In genomic region chr7:76439120-76439888, GRCh38 we compare ENCODE assay signal across 11 cellular contexts. TPM values are rescaled to one million over a fixed set of nuclear protein-coding genes. Genes with fewer than 3 reads are reported as not detected.
DNase-seq lines count a peak whose midpoint lies in the region; ATAC-seq, FAIRE-seq and TF ChIP-seq lines count a peak whose summit lies in the region.
"Not testable (repeated sequence)": the region's sequence is repeated elsewhere in the genome, so short reads cannot be mapped to it uniquely, and the experiment has no call there.
"Had no signal": no experiment of that assay in that cellular context is flagged by ENCODE, and none has a peak within 500 bp of the region (broad histone marks: within the 10 kb centered on the region; RNA-seq: fewer than 3 reads in every experiment).

No MANE protein-coding gene starts in this region.

- not testable (repeated sequence) for H3K79me2 ChIP-seq in HCT116 (ENCODE audit: insufficient read depth, low read length)

- not testable (repeated sequence) for H3K4me3 ChIP-seq in HCT116 (replicated peaks in 1 of 2; ENCODE audit: low read depth in 1 of 2, low read length in 2 of 2); Panc1 (ENCODE audit: low read depth in 2 of 2, low read length in 2 of 2); bronchial epithelial cell (ENCODE audit: low read depth, low read length); lung

- not testable (repeated sequence) for H3K27me3 Mint-ChIP-seq in activated CD4-positive, alpha-beta T cell treated with anti-CD3 and anti-CD28 coated beads, Interleukin-2, amount 10 ng/mL, durations not matched to agents 24 days and 14 days; type B pancreatic cell

- TF ChIP-seq RAD21 in HCT116 (IDR thresholded peaks at IDR 0.05; ENCODE audit: low read depth) = not testable (repeated sequence)

- peak; percentile 18 for FAIRE-seq in bronchial epithelial cell (lab: Jason Lieb, UNC)

- H3K9me3 Mint-ChIP-seq in activated CD4-positive, alpha-beta T cell treated with anti-CD3 and anti-CD28 coated beads, Interleukin-2, amount 10 ng/mL, durations not matched to agents 24 days and 14 days; type B pancreatic cell: not testable (repeated sequence)

- not testable (repeated sequence) for DNase-seq in HCT116 (ENCODE audit: low read depth, low spot score); Panc1 (ENCODE audit: low read depth, low spot score); bronchial epithelial cell (ENCODE audit: low read depth); foreskin keratinocyte
- DNase-seq in activated CD4-positive, alpha-beta T cell treated with anti-CD3 and anti-CD28 coated beads, Interleukin-2, amount 10 ng/mL, durations not matched to agents 24 days and 14 days = peak; percentile 53
- DNase-seq in lung (ENCODE audit: low spot score) (peak; percentile 36), posterior vena cava (ENCODE audit: low spot score) (peak; percentile 36), type B pancreatic cell (ENCODE audit: extremely low spot score, unreplicated experiment) (peak; percentile 51)

- BruUV-seq in HCT116 (replicated peaks; lab: Mats Ljungman, UMichigan) (TSS peak; percentile 77), Panc1 (replicated peaks; lab: Mats Ljungman, UMichigan) (TSS peak; percentile 61)

- H3K27me3 ChIP-seq in HCT116 (ENCODE audit: insufficient read depth, low read length); Panc1 (ENCODE audit: control insufficient read depth, insufficient read depth, low read length); bronchial epithelial cell (ENCODE audit: control insufficient read depth, insufficient read depth, low read length); foreskin keratinocyte; lung (ENCODE audit: control insufficient read depth, insufficient read depth): not testable (repeated sequence)

- H3K27ac Mint-ChIP-seq in activated CD4-positive, alpha-beta T cell treated with anti-CD3 and anti-CD28 coated beads, Interleukin-2, amount 10 ng/mL, durations not matched to agents 24 days and 14 days; type B pancreatic cell: not testable (repeated sequence)

- peak; percentile 35 for ATAC-seq in HCT116
- not testable (repeated sequence) for ATAC-seq in Panc1
- peak; percentile 26 for ATAC-seq in foreskin keratinocyte
- ATAC-seq in lung (ENCODE audit: insufficient read depth, low FRiP score) = peak; percentile 14

- not testable (repeated sequence) for H3K9me3 ChIP-seq in HCT116 (ENCODE audit: control insufficient read depth in 1 of 2, insufficient read depth in 1 of 2, low read depth in 1 of 2, low read length in 2 of 2); Panc1 (ENCODE audit: control insufficient read depth, insufficient read depth, low read depth, low read length); lung (ENCODE audit: control insufficient read depth in 2 of 2, insufficient read depth in 1 of 2, low read length in 1 of 2)

- not testable (repeated sequence) for TF ChIP-seq POLR2A in HCT116 (IDR thresholded peaks at IDR 0.05; ENCODE audit: borderline replicate concordance, extremely low read depth, insufficient read depth, insufficient read length)

- CTCF ChIA-PET in HCT116 (lab: Charles Lee); Panc1 (lab: Charles Lee): not testable (repeated sequence)

- H2AFZ ChIP-seq in HCT116 (ENCODE audit: low read depth, low read length, poor library complexity, severe bottlenecking) = not testable (repeated sequence)

- H3K4me3 Mint-ChIP-seq in activated CD4-positive, alpha-beta T cell treated with anti-CD3 and anti-CD28 coated beads, Interleukin-2, amount 10 ng/mL, durations not matched to agents 24 days and 14 days; type B pancreatic cell: not testable (repeated sequence)

- WGBS in lung, 2 donors = 84 to 98% methylated on average over 4 of the region's 7 CpGs

- not testable (repeated sequence) for H3K27ac ChIP-seq in HCT116 (ENCODE audit: low read depth, low read length); Panc1 (ENCODE audit: low read length); foreskin keratinocyte; lung (ENCODE audit: low read depth in 1 of 2, low read length in 1 of 2)

- H3K9ac ChIP-seq in HCT116 (ENCODE audit: low read length) = not testable (repeated sequence)

- H3K9me2 ChIP-seq in HCT116 (ENCODE audit: insufficient read depth) = not testable (repeated sequence)

- not testable (repeated sequence) for H3K4me1 Mint-ChIP-seq in activated CD4-positive, alpha-beta T cell treated with anti-CD3 and anti-CD28 coated beads, Interleukin-2, amount 10 ng/mL, durations not matched to agents 24 days and 14 days; type B pancreatic cell (ENCODE audit: unreplicated experiment)

- POLR2A ChIA-PET in HCT116 (lab: Charles Lee); Panc1 (lab: Charles Lee): not testable (repeated sequence)

- peaks cover 2 to 17% of the 10 kb centered on the region in 2 experiments; a peak in 3 of 4 replicates for H3K4me1 ChIP-seq in HCT116 (ENCODE audit: control insufficient read depth in 1 of 2, insufficient read depth in 2 of 2, low read length in 2 of 2)
- not testable (repeated sequence) for H3K4me1 ChIP-seq in Panc1 (ENCODE audit: control insufficient read depth, insufficient read depth, low read length); foreskin keratinocyte; lung (ENCODE audit: control insufficient read depth in 2 of 2, insufficient read depth in 2 of 2, low read length in 2 of 2)

- intact Hi-C loops in HCT116 (cut with micrococcal nuclease); Panc1 (cut with micrococcal nuclease; ENCODE audit: unreplicated experiment); activated CD4-positive, alpha-beta T cell treated with anti-CD3 and anti-CD28 coated beads, Interleukin-2, amount 10 ng/mL, durations not matched to agents 24 days and 14 days (cut with micrococcal nuclease); posterior vena cava (cut with DNase I): not testable (repeated sequence)

- not testable (repeated sequence) for H3K36me3 Mint-ChIP-seq in activated CD4-positive, alpha-beta T cell treated with anti-CD3 and anti-CD28 coated beads, Interleukin-2, amount 10 ng/mL, durations not matched to agents 24 days and 14 days (ENCODE audit: low read depth); type B pancreatic cell

- TF ChIP-seq CTCF in HCT116 (IDR thresholded peaks at IDR 0.05 in 2 of 3, conservative IDR thresholded peaks at IDR 0.05 in 1 of 3; ENCODE audit: borderline replicate concordance in 1 of 3, insufficient read depth in 1 of 3, low read depth in 2 of 3, low read length in 2 of 3); Panc1 (IDR thresholded peaks at IDR 0.05); bronchial epithelial cell (IDR thresholded peaks at IDR 0.05; ENCODE audit: insufficient read depth, low read length, severe bottlenecking); foreskin keratinocyte (conservative IDR thresholded peaks at IDR 0.05); lung (IDR thresholded peaks at IDR 0.05; ENCODE audit: control extremely low read depth, extremely low read depth); type B pancreatic cell (conservative IDR thresholded peaks at IDR 0.05): not testable (repeated sequence)

- RAD21 ChIA-PET in HCT116 (lab: Charles Lee; ENCODE audit: low non-redundant PET in 1 of 2, low total read pairs in 2 of 2, uncharacterized antibody in 2 of 2, unreplicated experiment in 2 of 2) = not testable (repeated sequence)

- in situ Hi-C loops in Panc1 (cut with HindIII; ENCODE audit: low pct_unique_long_range_greater_than_20kb, low sequenced_read_pairs) = not testable (repeated sequence)

- 0 out of 2 replicates have a peak overlapping the region, but pooled peaks have one; percentile 27 for H3K4me2 ChIP-seq in HCT116 (ENCODE audit: low read length)

- not testable (repeated sequence) for H3K36me3 ChIP-seq in HCT116 (ENCODE audit: control insufficient read depth in 1 of 2, insufficient read depth in 2 of 2, low read length in 2 of 2); Panc1 (ENCODE audit: control insufficient read depth, insufficient read depth, low read length); bronchial epithelial cell (ENCODE audit: control insufficient read depth, insufficient read depth, low read length); lung (ENCODE audit: control insufficient read depth in 2 of 2, insufficient read depth in 2 of 2, low read length in 2 of 2)

- H4K20me1 ChIP-seq in HCT116 (ENCODE audit: insufficient read depth) = not testable (repeated sequence)

RNA-seq across cellular contexts. Expression of gene ZP3, which starts 14.6 kb away (rescaled TPM):
- total RNA-seq in HCT116 (2021; ENCODE audit: unreplicated experiment) (23.4 TPM), Panc1 (2021; ENCODE audit: unreplicated experiment) (23.3 TPM), bronchial epithelial cell (12.8 and 26.1 TPM in 2 replicates), foreskin keratinocyte (7.8 and 10.2 TPM in 2 replicates), lung (10 to 100 TPM in 1 of 2 donors, under 1 TPM in 1; 0.74 to 15.7 TPM), posterior vena cava (10 to 100 TPM in 1 of 2 donors, under 1 TPM in 1; 0.43 to 21.5 TPM), type B pancreatic cell (ENCODE audit: low replicate concordance) (not detected in 2 replicates)
- 19.6 and 25.9 TPM in 2 replicates for polyA plus RNA-seq in HCT116 (2012)
- polyA plus RNA-seq in Panc1 (2012; ENCODE audit: insufficient read length) = 50.3 TPM
- total RNA-seq in activated CD4-positive, alpha-beta T cell treated with anti-CD3 and anti-CD28 coated beads, Interleukin-2, amount 10 ng/mL, durations not matched to agents 24 days and 14 days = 7.4 and 7.5 TPM in 2 replicates
- polyA plus RNA-seq in foreskin keratinocyte (9.8 and 10.3 TPM in 2 replicates), lung (1 to 10 TPM; 1.6 to 5.2 TPM)

RNA-seq across cellular contexts. Expression of gene DTX2, which starts 22.2 kb away (rescaled TPM):
- total RNA-seq in HCT116 (2021; ENCODE audit: unreplicated experiment) (37.4 TPM), Panc1 (2021; ENCODE audit: unreplicated experiment) (27.4 TPM), bronchial epithelial cell (10.8 and 13.2 TPM in 2 replicates), foreskin keratinocyte (31.8 and 32.1 TPM in 2 replicates), lung (10 to 100 TPM; 18.5 to 55.3 TPM), posterior vena cava (10 to 100 TPM; 24.6 to 25.2 TPM), type B pancreatic cell (ENCODE audit: low replicate concordance) (30.1 and 30.6 TPM in 2 replicates)
- polyA plus RNA-seq in HCT116 (2012) = 26.4 and 27.7 TPM in 2 replicates
- 17.9 TPM for polyA plus RNA-seq in Panc1 (2012; ENCODE audit: insufficient read length)
- 23.7 and 26.3 TPM in 2 replicates for total RNA-seq in activated CD4-positive, alpha-beta T cell treated with anti-CD3 and anti-CD28 coated beads, Interleukin-2, amount 10 ng/mL, durations not matched to agents 24 days and 14 days
- polyA plus RNA-seq in foreskin keratinocyte (38.6 and 41.0 TPM in 2 replicates), lung (10 to 100 TPM; 39.5 to 44.2 TPM)

RNA-seq across cellular contexts. Expression of gene SSC4D, which starts 29.8 kb away (rescaled TPM):
- total RNA-seq in HCT116 (2021; ENCODE audit: unreplicated experiment) (1.1 TPM), Panc1 (2021; ENCODE audit: unreplicated experiment) (1.6 TPM), bronchial epithelial cell (0.79 and 1.3 TPM in 2 replicates), foreskin keratinocyte (1.1 and 1.5 TPM in 2 replicates), lung (1 to 10 TPM in 1 of 2 donors, under 1 TPM in 1; 0.28 to 2.1 TPM), posterior vena cava (under 1 TPM; 0.32 to 0.38 TPM), type B pancreatic cell (ENCODE audit: low replicate concordance) (1.7 and 4.9 TPM in 2 replicates)
- polyA plus RNA-seq in HCT116 (2012) = 0.87 and 1.1 TPM in 2 replicates
- 2.3 TPM for polyA plus RNA-seq in Panc1 (2012; ENCODE audit: insufficient read length)
- 0.77 and 0.80 TPM in 2 replicates for total RNA-seq in activated CD4-positive, alpha-beta T cell treated with anti-CD3 and anti-CD28 coated beads, Interleukin-2, amount 10 ng/mL, durations not matched to agents 24 days and 14 days
- polyA plus RNA-seq in foreskin keratinocyte (1.9 and 2.0 TPM in 2 replicates), lung (1 to 10 TPM; 1.8 to 1.9 TPM)
- total RNA-seq: B cell; Calu3; CD8-positive, alpha-beta T cell had no signal
